In genomic region chr9:130336885-130337284, GRCh38 we compare ENCODE assay signal across 32 cellular contexts.
"Had no signal": no experiment of that assay in that cellular context is flagged by ENCODE, and none has a peak within 500 bp of the region (broad histone marks: within the 10 kb centered on the region; RNA-seq: fewer than 3 reads in every experiment).

No MANE protein-coding gene starts in this region.

- H3K36me3 Mint-ChIP-seq: activated naive CD4-positive, alpha-beta T cell treated with anti-CD3 and anti-CD28 coated beads, Interleukin-2, amount 50 U/mL, for 24 hours; WTC11 had no signal

- H3K27ac Mint-ChIP-seq: activated CD4-positive, alpha-beta T cell treated with anti-CD3 and anti-CD28 coated beads for 36 hours; activated CD4-positive, alpha-beta T cell treated with anti-CD3 and anti-CD28 coated beads, Interleukin-2, amount 10 ng/mL, durations not matched to agents 7 days and 5 days; activated CD8-positive, alpha-beta T cell treated with anti-CD3 and anti-CD28 coated beads, Interleukin-2, amount 10 ng/mL, durations not matched to agents 7 days and 5 days; activated naive CD4-positive, alpha-beta T cell treated with anti-CD3 and anti-CD28 coated beads, Interleukin-2, amount 50 U/mL, for 24 hours; activated T-cell treated with anti-CD3 and anti-CD28 coated beads, Interleukin-2, amount 50 U/mL, for 24 hours; activated T-helper 2 cell treated with anti-CD3 and anti-CD28 coated beads, Interferon-gamma antibody, Interleukin-2, Interleukin-4, amounts not matched to agents 10 μg/mL and 5 μg/mL and 100 μg/mL, durations not matched to agents 14 hours and 24 hours and 36 hours; T-helper 1 cell treated with Interleukin-12 subunit alpha and Interleukin-12 subunit beta and Interleukin-4 antibody, amounts not matched to agents 30 μg/mL and 1 μg/mL, for 36 hours; T-helper 2 cell treated with Interferon-gamma antibody and Interleukin-4, amounts not matched to agents 5 μg/mL and 100 μg/mL, for 36 hours; WTC11 had no signal

- H3K4me1 Mint-ChIP-seq: activated CD4-positive, alpha-beta T cell treated with anti-CD3 and anti-CD28 coated beads for 36 hours; activated naive CD4-positive, alpha-beta T cell treated with anti-CD3 and anti-CD28 coated beads, Interleukin-2, amount 50 U/mL, for 24 hours; WTC11 had no signal

- H3K27me3 Mint-ChIP-seq: activated CD4-positive, alpha-beta T cell treated with anti-CD3 and anti-CD28 coated beads, Interleukin-2, amount 10 ng/mL, durations not matched to agents 7 days and 5 days had no signal

- H3K4me3 Mint-ChIP-seq: activated CD4-positive, alpha-beta T cell treated with anti-CD3 and anti-CD28 coated beads for 36 hours; activated CD4-positive, alpha-beta T cell treated with anti-CD3 and anti-CD28 coated beads, Interleukin-2, amount 10 ng/mL, durations not matched to agents 7 days and 5 days; activated CD8-positive, alpha-beta T cell treated with anti-CD3 and anti-CD28 coated beads, Interleukin-2, amount 10 ng/mL, durations not matched to agents 7 days and 5 days; activated naive CD4-positive, alpha-beta T cell treated with anti-CD3 and anti-CD28 coated beads, Interleukin-2, amount 50 U/mL, for 24 hours; activated T-cell treated with anti-CD3 and anti-CD28 coated beads, Interleukin-2, amount 50 U/mL, for 24 hours; T-helper 1 cell treated with Interleukin-12 subunit alpha and Interleukin-12 subunit beta and Interleukin-4 antibody, amounts not matched to agents 30 μg/mL and 1 μg/mL, for 36 hours; T-helper 2 cell treated with Interferon-gamma antibody and Interleukin-4, amounts not matched to agents 5 μg/mL and 100 μg/mL, for 36 hours; WTC11 had no signal

- FAIRE-seq: astrocyte, RCC 7860, TTC549 had no signal

- ATAC-seq: activated CD4-positive, alpha-beta T cell treated with anti-CD3 and anti-CD28 coated beads for 36 hours; activated CD4-positive, CD25-positive, alpha-beta regulatory T cell treated with anti-CD3 and anti-CD28 coated beads, Interleukin-2, amount 50 U/mL, for 24 hours; activated CD8-positive, alpha-beta T cell treated with anti-CD3 and anti-CD28 coated beads, Interleukin-2, amount 10 ng/mL, durations not matched to agents 7 days and 5 days; body of pancreas; Right ventricle myocardium inferior; WTC11 had no signal

- DNase-seq: activated CD4-positive, alpha-beta T cell treated with anti-CD3 and anti-CD28 coated beads for 36 hours; activated CD4-positive, alpha-beta T cell treated with anti-CD3 and anti-CD28 coated beads, Interleukin-2, amount 10 ng/mL, durations not matched to agents 7 days and 5 days; activated CD4-positive, alpha-beta T cell treated with anti-CD3 and anti-CD28 coated beads, Interleukin-2, amount 50 U/mL, for 48 hours; activated CD8-positive, alpha-beta T cell treated with anti-CD3 and anti-CD28 coated beads, Interleukin-2, amount 10 ng/mL, durations not matched to agents 7 days and 5 days; activated gamma-delta T cell; activated naive CD4-positive, alpha-beta T cell treated with Interleukin-2 at 50 U/mL for 16 hours; activated T-cell treated with anti-CD3 and anti-CD28 coated beads, Interleukin-2, amount 50 U/mL, for 24 hours; adrenal gland; body of pancreas; caudate nucleus; Karpas-422; KBM-7; NCI-H1048; NCI-H1105 treated with DMSO at 0.1 percent for 48 hours; NCI-H1436; NCI-H1694; NCI-H1930; NCI-H2081 treated with DMSO at 0.1 percent for 48 hours; NCI-H226; NCI-H446 treated with DMSO at 0.1 percent for 48 hours; NCI-H524; PC-9 had no signal

- H3K9me3 Mint-ChIP-seq: activated CD4-positive, alpha-beta T cell treated with anti-CD3 and anti-CD28 coated beads, Interleukin-2, amount 10 ng/mL, durations not matched to agents 7 days and 5 days; activated naive CD4-positive, alpha-beta T cell treated with anti-CD3 and anti-CD28 coated beads, Interleukin-2, amount 50 U/mL, for 24 hours; activated T-cell treated with anti-CD3 and anti-CD28 coated beads, Interleukin-2, amount 50 U/mL, for 24 hours; activated T-helper 2 cell treated with anti-CD3 and anti-CD28 coated beads, Interferon-gamma antibody, Interleukin-2, Interleukin-4, amounts not matched to agents 10 μg/mL and 5 μg/mL and 100 μg/mL, durations not matched to agents 14 hours and 24 hours and 36 hours; T-helper 1 cell treated with Interleukin-12 subunit alpha and Interleukin-12 subunit beta and Interleukin-4 antibody, amounts not matched to agents 30 μg/mL and 1 μg/mL, for 36 hours; T-helper 2 cell treated with Interferon-gamma antibody and Interleukin-4, amounts not matched to agents 5 μg/mL and 100 μg/mL, for 36 hours; WTC11 had no signal
